ENCODE assay signal across 9 cellular contexts in genomic region chr2:23291274-23291673, GRCh38.
"Had no signal": no experiment of that assay in that cellular context is flagged by ENCODE, and none has a peak within 500 bp of the region (broad histone marks: within the 10 kb centered on the region; RNA-seq: fewer than 3 reads in every experiment).

No MANE protein-coding gene starts in this region.

- DNase-seq: activated CD4-positive, alpha-beta memory T cell treated with anti-CD3 and anti-CD28 coated beads for 36 hours; activated CD4-positive, alpha-beta T cell treated with anti-CD3 and anti-CD28 coated beads for 1 hour; activated naive CD4-positive, alpha-beta T cell treated with Interleukin-2 at 50 U/mL for 16 hours; effector CD8-positive, alpha-beta T cell; glutamatergic neuron; left colon; mammary epithelial cell; natural killer cell had no signal

- H3K36me3 Mint-ChIP-seq: activated CD4-positive, alpha-beta memory T cell treated with anti-CD3 and anti-CD28 coated beads for 36 hours; natural killer cell had no signal

- H3K4me1 Mint-ChIP-seq: natural killer cell had no signal

- ATAC-seq: left colon, natural killer cell had no signal

- H3K4me3 Mint-ChIP-seq: activated CD4-positive, alpha-beta memory T cell treated with anti-CD3 and anti-CD28 coated beads for 36 hours; natural killer cell had no signal

- H3K27ac Mint-ChIP-seq: activated CD4-positive, alpha-beta memory T cell treated with anti-CD3 and anti-CD28 coated beads for 36 hours; natural killer cell had no signal

- H3K9me3 Mint-ChIP-seq: activated CD4-positive, alpha-beta memory T cell treated with anti-CD3 and anti-CD28 coated beads for 36 hours; natural killer cell had no signal

- H3K27ac ChIP-seq: skin epidermis had no signal

- H3K4me3 ChIP-seq: skin epidermis had no signal
